27 cellular contexts compared by ENCODE assay signal in genomic region chr12:91567100-91567485, GRCh38.
"Had no signal": no experiment of that assay in that cellular context is flagged by ENCODE, and none has a peak within 500 bp of the region (broad histone marks: within the 10 kb centered on the region; RNA-seq: fewer than 3 reads in every experiment).

No MANE protein-coding gene starts in this region.

- H3K36me3 Mint-ChIP-seq: neural progenitor cell; stimulated activated effector memory CD8-positive, alpha-beta T cell treated with anti-CD3 and anti-CD28 coated beads, Interleukin-12 subunit alpha, Interleukin-12 subunit beta, amount 100 ng/mL, for 72 hours had no signal

- H3K9me3 Mint-ChIP-seq: nephron; neural progenitor cell; stimulated activated effector memory CD8-positive, alpha-beta T cell treated with anti-CD3 and anti-CD28 coated beads, Interleukin-12 subunit alpha, Interleukin-12 subunit beta, amount 100 ng/mL, for 72 hours had no signal

- H3K4me3 Mint-ChIP-seq: naive thymus-derived CD4-positive, alpha-beta T cell; nephron; neural progenitor cell; stimulated activated effector memory CD8-positive, alpha-beta T cell treated with anti-CD3 and anti-CD28 coated beads, Interleukin-12 subunit alpha, Interleukin-12 subunit beta, amount 100 ng/mL, for 72 hours had no signal

- H3K9ac ChIP-seq: neural progenitor cell, parathyroid adenoma had no signal

- H3K4me3 ChIP-seq: coronary artery, esophagus squamous epithelium, gastrocnemius medialis, left lung, neural progenitor cell, prostate gland, right atrium auricular region, stomach, thyroid gland, vagina had no signal

- DNase-seq: dermis blood vessel endothelial cell; effector memory CD4-positive, alpha-beta T cell; erythroblast; esophagus squamous epithelium; gastrocnemius medialis; head of caudate nucleus; kidney; left cardiac atrium; left lung; mesendoderm; midbrain; naive thymus-derived CD4-positive, alpha-beta T cell; stimulated activated CD4-positive, alpha-beta T cell treated with anti-CD3 and anti-CD28 coated beads, Interleukin-2, amount 100 ng/mL, for 24 hours; stimulated activated CD4-positive, alpha-beta T cell treated with anti-CD3 and anti-CD28 coated beads, Interleukin-4, amount 100 ng/mL, for 24 hours; stimulated activated naive CD4-positive, alpha-beta T cell treated with Interleukin-2 at 50 U/mL for 16 hours; stomach; thyroid gland; trophoblast cell had no signal

- H3K4me2 ChIP-seq: neural progenitor cell had no signal

- ATAC-seq: gastrocnemius medialis; left cardiac atrium; left lung; naive thymus-derived CD4-positive, alpha-beta T cell; sciatic nerve; stimulated activated effector memory CD8-positive, alpha-beta T cell treated with anti-CD3 and anti-CD28 coated beads, Interleukin-12 subunit alpha, Interleukin-12 subunit beta, amount 100 ng/mL, for 72 hours had no signal

- H3K9me3 ChIP-seq: esophagus squamous epithelium, gastrocnemius medialis, left lung, prostate gland, right atrium auricular region, stomach, thyroid gland, vagina had no signal

- H3K4me1 ChIP-seq: esophagus squamous epithelium, gastrocnemius medialis, left lung, neural progenitor cell, parathyroid adenoma, prostate gland, right atrium auricular region, stomach, thyroid gland had no signal

- H3K36me3 ChIP-seq: esophagus squamous epithelium, gastrocnemius medialis, left lung, neural progenitor cell, prostate gland, right atrium auricular region, stomach, thyroid gland, vagina had no signal

- H3K27me3 ChIP-seq: esophagus squamous epithelium, gastrocnemius medialis, left lung, neural progenitor cell, right atrium auricular region, stomach, thyroid gland, vagina had no signal

- H3K27ac ChIP-seq: coronary artery, esophagus squamous epithelium, gastrocnemius medialis, left lung, neural progenitor cell, parathyroid adenoma, prostate gland, right atrium auricular region, stomach, thyroid gland, vagina had no signal

- H3K27ac Mint-ChIP-seq: neural progenitor cell; stimulated activated effector memory CD8-positive, alpha-beta T cell treated with anti-CD3 and anti-CD28 coated beads, Interleukin-12 subunit alpha, Interleukin-12 subunit beta, amount 100 ng/mL, for 72 hours had no signal

- H2AFZ ChIP-seq: parathyroid adenoma had no signal

- H3K79me2 ChIP-seq: parathyroid adenoma had no signal
